17 cellular contexts compared by ENCODE assay signal in the genomic region with DNA sequence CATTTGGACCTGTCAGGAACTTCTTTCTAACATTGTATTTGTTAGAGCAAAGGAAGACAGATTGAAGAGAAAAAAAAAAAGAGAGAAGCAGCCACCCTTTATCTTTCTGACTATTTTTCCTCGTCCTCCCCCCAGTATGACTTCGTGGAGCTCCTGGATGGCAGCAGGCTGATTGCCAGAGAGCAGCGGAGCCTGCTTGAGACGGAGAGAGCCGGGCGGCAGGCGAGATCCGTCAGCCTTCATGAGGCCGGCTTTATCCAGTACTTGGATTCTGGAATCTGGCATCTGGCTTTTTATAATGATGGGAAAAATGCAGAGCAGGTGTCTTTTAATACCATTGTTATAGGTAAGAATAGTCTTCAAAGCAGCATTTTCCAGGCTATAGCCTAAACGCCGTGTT.
DNase-seq lines count a peak whose midpoint lies in the region; ATAC-seq and TF ChIP-seq lines count a peak whose summit lies in the region.
"Had no signal": no experiment of that assay in that cellular context is flagged by ENCODE, and none has a peak within 500 bp of the region (broad histone marks: within the 10 kb centered on the region; RNA-seq: fewer than 3 reads in every experiment).

No MANE protein-coding gene starts in this region.

- H4K20me1 ChIP-seq in mammary epithelial cell (ENCODE audit: insufficient read depth, low read length) = no peaks in the 10 kb centered on the region
- H4K20me1 ChIP-seq: BLaER1 treated with 17β-estradiol and CSF1 and Interleukin-3, amounts not matched to agents 10 nM and 100 nM had no signal

- CTCF ChIA-PET in mammary epithelial cell (lab: Charles Lee; ENCODE audit: low non-redundant PET) (no interaction called here), MCF 10A (lab: Yijun Ruan, JAX) (no interaction called here)

- H3K4me1 ChIP-seq in mammary epithelial cell (ENCODE audit: insufficient read depth, low read length) (no peaks in the 10 kb centered on the region), suprapubic skin (no peaks in the 10 kb centered on the region)
- H3K4me1 ChIP-seq: BLaER1 treated with 17β-estradiol and CSF1 and Interleukin-3, amounts not matched to agents 10 nM and 100 nM had no signal

- no peak for TF ChIP-seq POLR2A in suprapubic skin (IDR thresholded peaks at IDR 0.05)

- no peak overlapping the region for H3K9ac ChIP-seq in mammary epithelial cell (ENCODE audit: insufficient read depth, low read length)
- H3K9ac ChIP-seq: BLaER1 treated with 17β-estradiol and CSF1 and Interleukin-3, amounts not matched to agents 10 nM and 100 nM; GM23248 had no signal

- ATAC-seq in left ventricle myocardium superior (peak; percentile 69), HG02938 (IDR thresholded peaks at IDR 0.05; ENCODE audit: unreplicated experiment) (no peak), HG03025 (IDR thresholded peaks at IDR 0.05; ENCODE audit: low FRiP score, unreplicated experiment) (no peak)
- ATAC-seq: HepG2 had no signal

- H3K36me3 ChIP-seq in mammary epithelial cell (ENCODE audit: insufficient read depth, low read length) (peaks cover 7% of the 10 kb centered on the region), suprapubic skin (no peaks in the 10 kb centered on the region)

- TF ChIP-seq CTCF in mammary epithelial cell (conservative IDR thresholded peaks at IDR 0.05 in 1 of 2, IDR thresholded peaks at IDR 0.05 in 1 of 2; ENCODE audit: extremely low read depth in 1 of 2, insufficient read depth in 1 of 2, low read depth in 1 of 2, low read length in 2 of 2) (no peak), MCF 10A (IDR thresholded peaks at IDR 0.05; ENCODE audit: unreplicated experiment) (no peak), neural crest cell (conservative IDR thresholded peaks at IDR 0.05) (no peak), suprapubic skin (IDR thresholded peaks at IDR 0.05) (no peak)

- H3K4me1 Mint-ChIP-seq in MCF 10A (ENCODE audit: insufficient read depth, unreplicated experiment) (no peaks in the 10 kb centered on the region), neural crest cell (peaks cover 45% of the 10 kb centered on the region)

- WGBS in mammary epithelial cell (ENCODE audit: low coverage, missing lambda C conversion rate) = 97% methylated on average over 10 of the region's 11 CpGs
- 82% methylated on average over 11 of the region's 11 CpGs for WGBS in suprapubic skin

- H3K79me2 ChIP-seq in mammary epithelial cell (ENCODE audit: insufficient read depth, low read length) = no peaks in the 10 kb centered on the region

- dilution Hi-C loops in mammary epithelial cell (cut with HindIII; ENCODE audit: low sequenced_read_pairs) = no loop called here

- no peak overlapping the region for H3K4me2 ChIP-seq in mammary epithelial cell (ENCODE audit: insufficient read depth, low read depth, low read length)
- H3K4me2 ChIP-seq: BLaER1 treated with 17β-estradiol and CSF1 and Interleukin-3, amounts not matched to agents 10 nM and 100 nM had no signal

- DNase-seq in mammary epithelial cell (no peak), MCF 10A (ENCODE audit: unreplicated experiment) (no peak), astrocyte of the hippocampus (ENCODE audit: low read depth, low spot score) (peak; percentile 34), left ventricle myocardium superior (peak; percentile 38), neural crest cell (ENCODE audit: low read depth, low spot score) (no peak), suprapubic skin (ENCODE audit: low spot score in 2 of 2) (no peak)
- DNase-seq: 8988T; ACHN; Calu3; CD4-positive, CD25-positive, alpha-beta regulatory T cell; DMS 273 treated with DMSO at 0.1 percent for 48 hours; GM23248; H7 had no signal

- H3K4me3 Mint-ChIP-seq in MCF 10A (ENCODE audit: unreplicated experiment) (no peak overlapping the region), neural crest cell (peak overlapping the region; percentile 29)
- H3K4me3 Mint-ChIP-seq: CD4-positive, CD25-positive, alpha-beta regulatory T cell had no signal

- H3K9me3 Mint-ChIP-seq in MCF 10A (ENCODE audit: unreplicated experiment) = no peaks in the 10 kb centered on the region
- H3K9me3 Mint-ChIP-seq in neural crest cell = no peaks in the 10 kb centered on the region
- H3K9me3 Mint-ChIP-seq: CD4-positive, CD25-positive, alpha-beta regulatory T cell had no signal

- no peaks in the 10 kb centered on the region for H3K27me3 ChIP-seq in mammary epithelial cell (ENCODE audit: insufficient read depth, low read length)
- H3K27me3 ChIP-seq in suprapubic skin = no peaks in the 10 kb centered on the region
- H3K27me3 ChIP-seq: BLaER1 treated with 17β-estradiol and CSF1 and Interleukin-3, amounts not matched to agents 10 nM and 100 nM had no signal

- BruUV-seq in mammary epithelial cell (replicated peaks; lab: Mats Ljungman, UMichigan) (TSS peak; percentile 27), MCF 10A (replicated peaks; lab: Mats Ljungman, UMichigan) (no TSS peak)

- no peak overlapping the region for H2AFZ ChIP-seq in mammary epithelial cell (ENCODE audit: low read depth, low read length)
- H2AFZ ChIP-seq: GM23248 had no signal

- H3K9me3 ChIP-seq in mammary epithelial cell (replicated peaks; ENCODE audit: insufficient read depth, low read length) = no peaks in the 10 kb centered on the region
- no peaks in the 10 kb centered on the region for H3K9me3 ChIP-seq in suprapubic skin
- H3K9me3 ChIP-seq: BLaER1 treated with 17β-estradiol and CSF1 and Interleukin-3, amounts not matched to agents 10 nM and 100 nM had no signal

- H3K4me3 ChIP-seq in mammary epithelial cell (replicated peaks in 1 of 3; ENCODE audit: insufficient read depth in 1 of 3, low read depth in 2 of 3, low read length in 3 of 3) = no peak overlapping the region
- no peak overlapping the region for H3K4me3 ChIP-seq in suprapubic skin
- H3K4me3 ChIP-seq: BLaER1 treated with 17β-estradiol and CSF1 and Interleukin-3, amounts not matched to agents 10 nM and 100 nM; GM23248 had no signal

- TF ChIP-seq EP300 in suprapubic skin (IDR thresholded peaks at IDR 0.05) = no peak

- intact Hi-C loops in mammary epithelial cell (cut with micrococcal nuclease) = no loop called here
- intact Hi-C loops in MCF 10A (cut with micrococcal nuclease) = no loop called here
- intact Hi-C loops in left ventricle myocardium superior (cut with micrococcal nuclease) = no loop called here

- POLR2A ChIA-PET in MCF 10A (lab: Yijun Ruan, JAX) = no interaction called here

- no peaks in the 10 kb centered on the region for H3K27me3 Mint-ChIP-seq in MCF 10A (ENCODE audit: insufficient read depth, unreplicated experiment)
- H3K27me3 Mint-ChIP-seq in neural crest cell (ENCODE audit: low read depth) = no peaks in the 10 kb centered on the region
- H3K27me3 Mint-ChIP-seq: CD4-positive, CD25-positive, alpha-beta regulatory T cell had no signal

- H3K36me3 Mint-ChIP-seq in MCF 10A (ENCODE audit: insufficient read depth, unreplicated experiment) (peaks cover 14% of the 10 kb centered on the region), neural crest cell (ENCODE audit: low read depth) (peaks cover 4% of the 10 kb centered on the region)
- H3K36me3 Mint-ChIP-seq: CD4-positive, CD25-positive, alpha-beta regulatory T cell had no signal

- H3K27ac ChIP-seq in mammary epithelial cell (ENCODE audit: insufficient read depth, low read depth, low read length) (no peak overlapping the region), suprapubic skin (no peak overlapping the region)
- H3K27ac ChIP-seq: BLaER1 treated with 17β-estradiol and CSF1 and Interleukin-3, amounts not matched to agents 10 nM and 100 nM; GM23248 had no signal

- H3K27ac Mint-ChIP-seq in MCF 10A (ENCODE audit: low read depth, unreplicated experiment) (no peak overlapping the region), neural crest cell (ENCODE audit: unreplicated experiment) (peak overlapping the region; percentile 44)

- in situ Hi-C loops in mammary epithelial cell (cut with MboI; ENCODE audit: low sequenced_read_pairs in 2 of 2) = no loop called here

Comparison
In these comparisons a context has a peak if more than half of its experiments do, and no peak if none do; other contexts are left out.
1. DNase-seq: peak in astrocyte of the hippocampus (single experiment) and left ventricle myocardium superior (single experiment); none in mammary epithelial cell (single experiment), MCF 10A (single experiment), neural crest cell (single experiment) and suprapubic skin (0 of 2).